ENCODE assay signal across 1 cellular context in the genomic region with DNA sequence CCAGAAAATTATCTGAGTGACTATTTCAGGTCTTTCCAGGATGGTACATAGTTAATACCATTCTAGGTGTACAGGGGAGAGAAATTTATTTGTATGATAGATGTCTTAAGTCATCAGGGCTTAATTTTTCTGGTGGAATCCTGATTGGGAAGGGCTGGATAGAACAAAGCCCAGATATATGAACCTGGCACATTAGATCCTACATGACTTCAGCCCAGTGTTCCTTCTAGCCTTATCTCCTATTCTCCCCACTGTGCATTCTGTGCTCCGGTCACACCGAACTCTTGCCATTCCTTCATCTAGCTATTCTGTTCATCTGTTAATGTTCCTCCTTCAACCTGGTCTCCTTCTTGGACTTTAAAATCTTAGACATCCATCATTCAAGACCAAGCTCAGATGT.
TF ChIP-seq lines count a peak whose summit lies in the region.

No MANE protein-coding gene starts in this region.

TF ChIP-seq in HepG2, 621 proteins besides CTCF, POLR2A, EP300 and RAD21 (continued from another document):
- TF ChIP-seq, protein P1, sequence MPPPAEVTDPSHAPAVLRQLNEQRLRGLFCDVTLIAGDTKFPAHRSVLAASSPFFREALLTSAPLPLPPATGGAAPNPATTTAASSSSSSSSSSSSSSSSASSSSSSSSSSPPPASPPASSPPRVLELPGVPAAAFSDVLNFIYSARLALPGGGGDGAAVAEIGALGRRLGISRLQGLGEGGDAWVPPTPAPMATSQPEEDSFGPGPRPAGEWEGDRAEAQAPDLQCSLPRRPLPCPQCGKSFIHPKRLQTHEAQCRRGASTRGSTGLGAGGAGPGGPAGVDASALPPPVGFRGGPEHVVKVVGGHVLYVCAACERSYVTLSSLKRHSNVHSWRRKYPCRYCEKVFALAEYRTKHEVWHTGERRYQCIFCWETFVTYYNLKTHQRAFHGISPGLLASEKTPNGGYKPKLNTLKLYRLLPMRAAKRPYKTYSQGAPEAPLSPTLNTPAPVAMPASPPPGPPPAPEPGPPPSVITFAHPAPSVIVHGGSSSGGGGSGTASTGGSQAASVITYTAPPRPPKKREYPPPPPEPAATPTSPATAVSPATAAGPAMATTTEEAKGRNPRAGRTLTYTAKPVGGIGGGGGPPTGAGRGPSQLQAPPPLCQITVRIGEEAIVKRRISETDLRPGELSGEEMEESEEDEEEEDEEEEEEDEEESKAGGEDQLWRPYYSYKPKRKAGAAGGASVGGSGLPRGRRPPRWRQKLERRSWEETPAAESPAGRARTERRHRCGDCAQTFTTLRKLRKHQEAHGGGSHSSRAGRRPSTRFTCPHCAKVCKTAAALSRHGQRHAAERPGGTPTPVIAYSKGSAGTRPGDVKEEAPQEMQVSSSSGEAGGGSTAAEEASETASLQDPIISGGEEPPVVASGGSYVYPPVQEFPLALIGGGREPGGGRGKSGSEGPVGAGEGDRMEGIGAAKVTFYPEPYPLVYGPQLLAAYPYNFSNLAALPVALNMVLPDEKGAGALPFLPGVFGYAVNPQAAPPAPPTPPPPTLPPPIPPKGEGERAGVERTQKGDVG (CRISPR knock-in tag; IDR thresholded peaks at IDR 0.05; ENCODE audit: borderline replicate concordance) = no peak
- no peak for TF ChIP-seq ZNF274 (CRISPR knock-in tag; IDR thresholded peaks at IDR 0.05)
- TF ChIP-seq PITX1 (CRISPR knock-in tag; IDR thresholded peaks at IDR 0.05) = no peak
- TF ChIP-seq, protein P2, sequence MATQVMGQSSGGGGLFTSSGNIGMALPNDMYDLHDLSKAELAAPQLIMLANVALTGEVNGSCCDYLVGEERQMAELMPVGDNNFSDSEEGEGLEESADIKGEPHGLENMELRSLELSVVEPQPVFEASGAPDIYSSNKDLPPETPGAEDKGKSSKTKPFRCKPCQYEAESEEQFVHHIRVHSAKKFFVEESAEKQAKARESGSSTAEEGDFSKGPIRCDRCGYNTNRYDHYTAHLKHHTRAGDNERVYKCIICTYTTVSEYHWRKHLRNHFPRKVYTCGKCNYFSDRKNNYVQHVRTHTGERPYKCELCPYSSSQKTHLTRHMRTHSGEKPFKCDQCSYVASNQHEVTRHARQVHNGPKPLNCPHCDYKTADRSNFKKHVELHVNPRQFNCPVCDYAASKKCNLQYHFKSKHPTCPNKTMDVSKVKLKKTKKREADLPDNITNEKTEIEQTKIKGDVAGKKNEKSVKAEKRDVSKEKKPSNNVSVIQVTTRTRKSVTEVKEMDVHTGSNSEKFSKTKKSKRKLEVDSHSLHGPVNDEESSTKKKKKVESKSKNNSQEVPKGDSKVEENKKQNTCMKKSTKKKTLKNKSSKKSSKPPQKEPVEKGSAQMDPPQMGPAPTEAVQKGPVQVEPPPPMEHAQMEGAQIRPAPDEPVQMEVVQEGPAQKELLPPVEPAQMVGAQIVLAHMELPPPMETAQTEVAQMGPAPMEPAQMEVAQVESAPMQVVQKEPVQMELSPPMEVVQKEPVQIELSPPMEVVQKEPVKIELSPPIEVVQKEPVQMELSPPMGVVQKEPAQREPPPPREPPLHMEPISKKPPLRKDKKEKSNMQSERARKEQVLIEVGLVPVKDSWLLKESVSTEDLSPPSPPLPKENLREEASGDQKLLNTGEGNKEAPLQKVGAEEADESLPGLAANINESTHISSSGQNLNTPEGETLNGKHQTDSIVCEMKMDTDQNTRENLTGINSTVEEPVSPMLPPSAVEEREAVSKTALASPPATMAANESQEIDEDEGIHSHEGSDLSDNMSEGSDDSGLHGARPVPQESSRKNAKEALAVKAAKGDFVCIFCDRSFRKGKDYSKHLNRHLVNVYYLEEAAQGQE (IDR thresholded peaks at IDR 0.05; ENCODE audit: borderline replicate concordance in 1 of 2, low read depth in 1 of 2, low read length in 2 of 2) = no peak
- TF ChIP-seq EZH2 (conservative IDR thresholded peaks at IDR 0.05; ENCODE audit: low read depth, low read length) = no peak
- TF ChIP-seq ZMYM3 (CRISPR knock-in tag; IDR thresholded peaks at IDR 0.05) = no peak
- no peak for TF ChIP-seq PLRG1 (conservative IDR thresholded peaks at IDR 0.05)
- TF ChIP-seq ZNF569 (CRISPR knock-in tag; IDR thresholded peaks at IDR 0.05; ENCODE audit: borderline replicate concordance) = no peak
- TF ChIP-seq, protein P3, sequence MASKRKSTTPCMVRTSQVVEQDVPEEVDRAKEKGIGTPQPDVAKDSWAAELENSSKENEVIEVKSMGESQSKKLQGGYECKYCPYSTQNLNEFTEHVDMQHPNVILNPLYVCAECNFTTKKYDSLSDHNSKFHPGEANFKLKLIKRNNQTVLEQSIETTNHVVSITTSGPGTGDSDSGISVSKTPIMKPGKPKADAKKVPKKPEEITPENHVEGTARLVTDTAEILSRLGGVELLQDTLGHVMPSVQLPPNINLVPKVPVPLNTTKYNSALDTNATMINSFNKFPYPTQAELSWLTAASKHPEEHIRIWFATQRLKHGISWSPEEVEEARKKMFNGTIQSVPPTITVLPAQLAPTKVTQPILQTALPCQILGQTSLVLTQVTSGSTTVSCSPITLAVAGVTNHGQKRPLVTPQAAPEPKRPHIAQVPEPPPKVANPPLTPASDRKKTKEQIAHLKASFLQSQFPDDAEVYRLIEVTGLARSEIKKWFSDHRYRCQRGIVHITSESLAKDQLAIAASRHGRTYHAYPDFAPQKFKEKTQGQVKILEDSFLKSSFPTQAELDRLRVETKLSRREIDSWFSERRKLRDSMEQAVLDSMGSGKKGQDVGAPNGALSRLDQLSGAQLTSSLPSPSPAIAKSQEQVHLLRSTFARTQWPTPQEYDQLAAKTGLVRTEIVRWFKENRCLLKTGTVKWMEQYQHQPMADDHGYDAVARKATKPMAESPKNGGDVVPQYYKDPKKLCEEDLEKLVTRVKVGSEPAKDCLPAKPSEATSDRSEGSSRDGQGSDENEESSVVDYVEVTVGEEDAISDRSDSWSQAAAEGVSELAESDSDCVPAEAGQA (IDR thresholded peaks at IDR 0.05; ENCODE audit: low read depth) = no peak
- TF ChIP-seq, protein P3 (CRISPR knock-in tag; IDR thresholded peaks at IDR 0.05; ENCODE audit: borderline replicate concordance) = no peak
- no peak for TF ChIP-seq PHF21A (CRISPR knock-in tag; IDR thresholded peaks at IDR 0.05)
- TF ChIP-seq ZNF484 (CRISPR knock-in tag; IDR thresholded peaks at IDR 0.05; ENCODE audit: borderline replicate concordance, low read depth) = no peak
- no peak for TF ChIP-seq SATB2 (CRISPR knock-in tag; IDR thresholded peaks at IDR 0.05)
TF ChIP-seq in HepG2: peak in this region for 0.
